Comparison of ENCODE assay signal across 12 cellular contexts in genomic region chr16:11498683-11499082, GRCh38.
DNase-seq lines count a peak whose midpoint lies in the region; FAIRE-seq and TF ChIP-seq lines count a peak whose summit lies in the region.
"Had no signal": no experiment of that assay in that cellular context is flagged by ENCODE, and none has a peak within 500 bp of the region (broad histone marks: within the 10 kb centered on the region; RNA-seq: fewer than 3 reads in every experiment).

No MANE protein-coding gene starts in this region.

- H3K36me3 ChIP-seq in mammary epithelial cell (ENCODE audit: insufficient read depth, low read length) (no peaks in the 10 kb centered on the region), OCI-LY1 (ENCODE audit: insufficient read depth, low read length) (no peaks in the 10 kb centered on the region), vagina (no peaks in the 10 kb centered on the region), right atrium auricular region (no peaks in the 10 kb centered on the region)

- H2AFZ ChIP-seq in mammary epithelial cell (ENCODE audit: low read depth, low read length) (no peak overlapping the region), OCI-LY1 (ENCODE audit: low read length) (no peak overlapping the region)

- H3K27ac ChIP-seq in mammary epithelial cell (ENCODE audit: insufficient read depth, low read depth, low read length) (no peak overlapping the region), OCI-LY1 (ENCODE audit: low read depth, low read length, poor library complexity, severe bottlenecking) (peak overlapping the region; percentile 87), coronary artery (peak overlapping the region; percentile 94 to 97), vagina (peak overlapping the region; percentile 88), right atrium auricular region (peak overlapping the region in 1 of 2 donors; percentile 84)

- no TSS peak for BruUV-seq in MCF 10A (replicated peaks; lab: Mats Ljungman, UMichigan)
- BruUV-seq in mammary epithelial cell (replicated peaks; lab: Mats Ljungman, UMichigan) = no TSS peak

- H3F3A ChIP-seq in OCI-LY1 (ENCODE audit: insufficient read depth, low read length) = peaks cover 8% of the 10 kb centered on the region

- H3K9me3 Mint-ChIP-seq in MCF 10A (ENCODE audit: unreplicated experiment) = no peaks in the 10 kb centered on the region
- H3K9me3 Mint-ChIP-seq: activated naive CD8-positive, alpha-beta T cell treated with anti-CD3 and anti-CD28 coated beads, Interleukin-2, amount 50 U/mL, for 24 hours had no signal

- no peaks in the 10 kb centered on the region for H3K9me2 ChIP-seq in OCI-LY1 (ENCODE audit: low read depth, low read length)

- 76% methylated on average over 4 of the region's 6 CpGs for WGBS in mammary epithelial cell (ENCODE audit: low coverage, missing lambda C conversion rate)

- TF ChIP-seq POLR2A in vagina (IDR thresholded peaks at IDR 0.05) (no peak), GM12892 (IDR thresholded peaks at IDR 0.05; ENCODE audit: low read depth, low read length) (no peak)

- H3K27ac Mint-ChIP-seq in MCF 10A (ENCODE audit: low read depth, unreplicated experiment) = peak overlapping the region; percentile 97

- H3K4me2 ChIP-seq in mammary epithelial cell (ENCODE audit: insufficient read depth, low read depth, low read length) (no peak overlapping the region), OCI-LY1 (ENCODE audit: low read length) (peak overlapping the region; percentile 36; the same call in 1 of the 2 replicates)

- in situ Hi-C loops in mammary epithelial cell (cut with MboI; ENCODE audit: low sequenced_read_pairs in 2 of 2) = no loop called here

- no peaks in the 10 kb centered on the region for H3K9me3 ChIP-seq in mammary epithelial cell (replicated peaks; ENCODE audit: insufficient read depth, low read length)
- no peaks in the 10 kb centered on the region for H3K9me3 ChIP-seq in OCI-LY1 (ENCODE audit: low read length)
- no peaks in the 10 kb centered on the region for H3K9me3 ChIP-seq in vagina
- no peaks in the 10 kb centered on the region for H3K9me3 ChIP-seq in right atrium auricular region
- H3K9me3 ChIP-seq: mucosa of descending colon had no signal

- intact Hi-C loops in MCF 10A (cut with micrococcal nuclease) (no loop called here), mammary epithelial cell (cut with micrococcal nuclease) (no loop called here), vagina (cut with DNase I) (no loop called here)

- peaks cover 20% of the 10 kb centered on the region for H3K4me1 Mint-ChIP-seq in MCF 10A (ENCODE audit: insufficient read depth, unreplicated experiment)

- CTCF ChIA-PET in MCF 10A (lab: Yijun Ruan, JAX) = interaction anchor here (0.6 to 2.3 kb wide), 5 partner anchors 22 to 143 kb away, joined by 3 to 9 read pairs (median 4); no protein-coding TSS in a partner anchor
- CTCF ChIA-PET in mammary epithelial cell (lab: Charles Lee; ENCODE audit: low non-redundant PET) = interaction anchor here (0.6 to 0.8 kb wide), 2 partner anchors 16 to 91 kb away, joined by 5 read pairs; no protein-coding TSS in a partner anchor

- H4K20me1 ChIP-seq in mammary epithelial cell (ENCODE audit: insufficient read depth, low read length) (no peaks in the 10 kb centered on the region), OCI-LY1 (ENCODE audit: insufficient read depth, low read length) (no peaks in the 10 kb centered on the region)

- H3K9ac ChIP-seq in mammary epithelial cell (ENCODE audit: insufficient read depth, low read length) (no peak overlapping the region), OCI-LY1 (ENCODE audit: low read length) (peak overlapping the region; percentile 26; the same call in 1 of the 2 replicates)

- TF ChIP-seq CTCF in MCF 10A (IDR thresholded peaks at IDR 0.05; ENCODE audit: unreplicated experiment) = no peak
- TF ChIP-seq CTCF in mammary epithelial cell (conservative IDR thresholded peaks at IDR 0.05 in 1 of 2, IDR thresholded peaks at IDR 0.05 in 1 of 2; ENCODE audit: extremely low read depth in 1 of 2, insufficient read depth in 1 of 2, low read depth in 1 of 2, low read length in 2 of 2) = no peak
- TF ChIP-seq CTCF in OCI-LY1 (IDR thresholded peaks at IDR 0.05; ENCODE audit: low read length) = no peak
- no peak for TF ChIP-seq CTCF in coronary artery (IDR thresholded peaks at IDR 0.05)
- no peak for TF ChIP-seq CTCF in vagina (IDR thresholded peaks at IDR 0.05)
- TF ChIP-seq CTCF in right atrium auricular region (IDR thresholded peaks at IDR 0.05) = no peak

- peaks cover 40% of the 10 kb centered on the region for H3K4me1 ChIP-seq in mammary epithelial cell (ENCODE audit: insufficient read depth, low read length)
- H3K4me1 ChIP-seq in OCI-LY1 (ENCODE audit: insufficient read depth, low read length, severe bottlenecking) = peaks cover 47% of the 10 kb centered on the region
- peaks cover 45% of the 10 kb centered on the region for H3K4me1 ChIP-seq in vagina
- peaks cover 0 to 36% of the 10 kb centered on the region in 2 donors for H3K4me1 ChIP-seq in right atrium auricular region

- no peaks in the 10 kb centered on the region for H3K27me3 Mint-ChIP-seq in MCF 10A (ENCODE audit: insufficient read depth, unreplicated experiment)
- H3K27me3 Mint-ChIP-seq: activated naive CD8-positive, alpha-beta T cell treated with anti-CD3 and anti-CD28 coated beads, Interleukin-2, amount 50 U/mL, for 24 hours had no signal

- dilution Hi-C loops in mammary epithelial cell (cut with HindIII; ENCODE audit: low sequenced_read_pairs) = no loop called here

- H3K4me3 ChIP-seq in mammary epithelial cell (replicated peaks in 1 of 3; ENCODE audit: insufficient read depth in 1 of 3, low read depth in 2 of 3, low read length in 3 of 3) = no peak overlapping the region
- H3K4me3 ChIP-seq in OCI-LY1 (ENCODE audit: low read depth, low read length, poor library complexity, severe bottlenecking) = no peak overlapping the region
- no peak overlapping the region for H3K4me3 ChIP-seq in coronary artery
- no peak overlapping the region for H3K4me3 ChIP-seq in vagina
- H3K4me3 ChIP-seq in right atrium auricular region = no peak overlapping the region
- H3K4me3 ChIP-seq: mucosa of descending colon had no signal

- no peak overlapping the region for H3K4me3 Mint-ChIP-seq in MCF 10A (ENCODE audit: unreplicated experiment)
- H3K4me3 Mint-ChIP-seq: activated naive CD8-positive, alpha-beta T cell treated with anti-CD3 and anti-CD28 coated beads, Interleukin-2, amount 50 U/mL, for 24 hours had no signal

- H3K27me3 ChIP-seq in mammary epithelial cell (ENCODE audit: insufficient read depth, low read length) (no peaks in the 10 kb centered on the region), OCI-LY1 (ENCODE audit: insufficient read depth, low read length) (no peaks in the 10 kb centered on the region), vagina (no peaks in the 10 kb centered on the region), right atrium auricular region (no peaks in the 10 kb centered on the region)

- DNase-seq in MCF 10A (ENCODE audit: unreplicated experiment) (no peak), mammary epithelial cell (no peak), coronary artery (ENCODE audit: low spot score) (no peak), vagina (ENCODE audit: extremely low spot score in 2 of 2) (no peak), NCI-H2107 treated with DMSO at 0.1 percent for 48 hours (lab: John Stamatoyannopoulos, UW; ENCODE audit: unreplicated experiment) (no peak), GM12892 (ENCODE audit: insufficient read length) (no peak), right atrium auricular region (ENCODE audit: low spot score) (no peak)
- DNase-seq: activated naive CD8-positive, alpha-beta T cell treated with anti-CD3 and anti-CD28 coated beads, Interleukin-2, amount 50 U/mL, for 24 hours; mucosa of descending colon; NCI-H1930; stimulated activated CD4-positive, alpha-beta T cell treated with anti-CD3 and anti-CD28 coated beads, Interleukin-1b, Interleukin-23, amount 100 ng/mL, for 48 hours had no signal

- no peak for FAIRE-seq in GM12892 (lab: Jason Lieb, UNC)

- no peaks in the 10 kb centered on the region for H3K79me2 ChIP-seq in mammary epithelial cell (ENCODE audit: insufficient read depth, low read length)
- H3K79me2 ChIP-seq in OCI-LY1 (ENCODE audit: insufficient read depth, low read length) = no peaks in the 10 kb centered on the region

- peaks cover 8% of the 10 kb centered on the region for H3K36me3 Mint-ChIP-seq in MCF 10A (ENCODE audit: insufficient read depth, unreplicated experiment)

- POLR2A ChIA-PET in MCF 10A (lab: Yijun Ruan, JAX) = interaction anchor here (1.7 to 2.2 kb wide), 4 partner anchors 36 to 161 kb away, joined by 8 to 37 read pairs (median 12); partner anchors contain the start of gene LITAF
